Comparison of ENCODE assay signal across 1 cellular context in genomic region chr1:154453577-154454352, GRCh38.
A peak's percentile ranks its signal among the peaks of the same experiment; 100 is the strongest.
TF ChIP-seq lines count a peak whose summit lies in the region.

No MANE protein-coding gene starts in this region.

TF ChIP-seq in HepG2, 621 proteins besides CTCF, POLR2A, EP300 and RAD21:
- TF ChIP-seq, protein P1, sequence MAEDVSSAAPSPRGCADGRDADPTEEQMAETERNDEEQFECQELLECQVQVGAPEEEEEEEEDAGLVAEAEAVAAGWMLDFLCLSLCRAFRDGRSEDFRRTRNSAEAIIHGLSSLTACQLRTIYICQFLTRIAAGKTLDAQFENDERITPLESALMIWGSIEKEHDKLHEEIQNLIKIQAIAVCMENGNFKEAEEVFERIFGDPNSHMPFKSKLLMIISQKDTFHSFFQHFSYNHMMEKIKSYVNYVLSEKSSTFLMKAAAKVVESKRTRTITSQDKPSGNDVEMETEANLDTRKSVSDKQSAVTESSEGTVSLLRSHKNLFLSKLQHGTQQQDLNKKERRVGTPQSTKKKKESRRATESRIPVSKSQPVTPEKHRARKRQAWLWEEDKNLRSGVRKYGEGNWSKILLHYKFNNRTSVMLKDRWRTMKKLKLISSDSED (CRISPR knock-in tag; IDR thresholded peaks at IDR 0.05) = no peak
- TF ChIP-seq CSRNP1 (CRISPR knock-in tag; IDR thresholded peaks at IDR 0.05) = no peak
- TF ChIP-seq ATF7 (IDR thresholded peaks at IDR 0.05) = peak; percentile 68
- no peak for TF ChIP-seq ATF7 (CRISPR knock-in tag; IDR thresholded peaks at IDR 0.05)
- TF ChIP-seq MTF2 (CRISPR knock-in tag; IDR thresholded peaks at IDR 0.05; ENCODE audit: borderline replicate concordance) = no peak
- no peak for TF ChIP-seq PHB2 (IDR thresholded peaks at IDR 0.05; ENCODE audit: partially characterized antibody)
- TF ChIP-seq GABPA (IDR thresholded peaks at IDR 0.05; ENCODE audit: low read depth, low read length) = no peak
- peak; percentile 53 for TF ChIP-seq GABPA (CRISPR knock-in tag; IDR thresholded peaks at IDR 0.05; ENCODE audit: low read depth)
- no peak for TF ChIP-seq SP5 (CRISPR knock-in tag; IDR thresholded peaks at IDR 0.05; ENCODE audit: borderline replicate concordance, low read depth)
- no peak for TF ChIP-seq POGK (CRISPR knock-in tag; conservative IDR thresholded peaks at IDR 0.05)
